1 cellular context compared by ENCODE assay signal in genomic region chr12:124904306-124905098, GRCh38.
TF ChIP-seq lines count a peak whose summit lies in the region.

No MANE protein-coding gene starts in this region.

TF ChIP-seq in HepG2, 621 proteins besides CTCF, POLR2A, EP300 and RAD21 (continued from another document and continues in another):
- no peak for TF ChIP-seq CENPBD1 (CRISPR knock-in tag; IDR thresholded peaks at IDR 0.05; ENCODE audit: borderline replicate concordance, low read depth)
- TF ChIP-seq ZNF513 (CRISPR knock-in tag; conservative IDR thresholded peaks at IDR 0.05): no peak
- TF ChIP-seq RARA (CRISPR knock-in tag; IDR thresholded peaks at IDR 0.05): peak; percentile 75
- TF ChIP-seq NFE2L2 (IDR thresholded peaks at IDR 0.05; ENCODE audit: low read length): peak; percentile 63
- no peak for TF ChIP-seq ZNF770 (CRISPR knock-in tag; IDR thresholded peaks at IDR 0.05)
- TF ChIP-seq MTF2 (CRISPR knock-in tag; IDR thresholded peaks at IDR 0.05; ENCODE audit: borderline replicate concordance): no peak
- TF ChIP-seq GMEB2 (CRISPR knock-in tag; IDR thresholded peaks at IDR 0.05; ENCODE audit: low read depth): no peak
- 0 out of 2 replicates have a peak, but pooled peaks have one; percentile 40 for TF ChIP-seq ZNF264 (CRISPR knock-in tag; IDR thresholded peaks at IDR 0.05)
- TF ChIP-seq ZNF567 (CRISPR knock-in tag; IDR thresholded peaks at IDR 0.05; ENCODE audit: borderline replicate concordance): no peak
- peak; percentile 38; the same call in 1 of the 2 replicates for TF ChIP-seq MYPOP (CRISPR knock-in tag; IDR thresholded peaks at IDR 0.05)
- peak; percentile 88 for TF ChIP-seq FOSL1 (CRISPR knock-in tag; IDR thresholded peaks at IDR 0.05; ENCODE audit: borderline replicate concordance)
- no peak for TF ChIP-seq NR2F2 (IDR thresholded peaks at IDR 0.05; ENCODE audit: borderline replicate concordance, low read depth)
- peak; percentile 52; the same call in 1 of the 2 replicates for TF ChIP-seq HMG20A (CRISPR knock-in tag; IDR thresholded peaks at IDR 0.05; ENCODE audit: borderline replicate concordance)
- TF ChIP-seq ZNF619 (CRISPR knock-in tag; IDR thresholded peaks at IDR 0.05): no peak
- TF ChIP-seq SRF (IDR thresholded peaks at IDR 0.05; ENCODE audit: low read depth, low read length): no peak
- TF ChIP-seq TGIF2 (CRISPR knock-in tag; IDR thresholded peaks at IDR 0.05): peak; percentile 86
- TF ChIP-seq NCOR1 (IDR thresholded peaks at IDR 0.05; ENCODE audit: borderline replicate concordance, low read length): no peak
- no peak for TF ChIP-seq ZNF556 (CRISPR knock-in tag; IDR thresholded peaks at IDR 0.05; ENCODE audit: borderline replicate concordance)
- peak; percentile 79 for TF ChIP-seq HDAC1 (CRISPR knock-in tag; IDR thresholded peaks at IDR 0.05)
- no peak for TF ChIP-seq ZNF350 (CRISPR knock-in tag; IDR thresholded peaks at IDR 0.05; ENCODE audit: borderline replicate concordance, low read depth)
- TF ChIP-seq GMEB1 (CRISPR knock-in tag; IDR thresholded peaks at IDR 0.05; ENCODE audit: borderline replicate concordance): peak; percentile 39; the same call in 1 of the 2 replicates
- TF ChIP-seq SMARCC2 (IDR thresholded peaks at IDR 0.05): no peak
- TF ChIP-seq ZBTB43 (CRISPR knock-in tag; conservative IDR thresholded peaks at IDR 0.05): peak; percentile 63; the same call in 1 of the 2 replicates
- TF ChIP-seq ZNF577 (CRISPR knock-in tag; IDR thresholded peaks at IDR 0.05; ENCODE audit: borderline replicate concordance, low read depth): no peak
- TF ChIP-seq ONECUT2 (CRISPR knock-in tag; IDR thresholded peaks at IDR 0.05): no peak
- TF ChIP-seq ZNF234 (CRISPR knock-in tag; conservative IDR thresholded peaks at IDR 0.05): no peak
- no peak for TF ChIP-seq PREB (CRISPR knock-in tag; IDR thresholded peaks at IDR 0.05)
- no peak for TF ChIP-seq RFX3 (CRISPR knock-in tag; IDR thresholded peaks at IDR 0.05)
- no peak for TF ChIP-seq GTF2F1 (IDR thresholded peaks at IDR 0.05; ENCODE audit: low read length)
- TF ChIP-seq NFRKB (IDR thresholded peaks at IDR 0.05): no peak
- peak; percentile 32; the same call in 1 of the 2 replicates for TF ChIP-seq ZNF670 (CRISPR knock-in tag; IDR thresholded peaks at IDR 0.05; ENCODE audit: borderline replicate concordance)
- no peak for TF ChIP-seq ZNF569 (CRISPR knock-in tag; IDR thresholded peaks at IDR 0.05; ENCODE audit: borderline replicate concordance)
- TF ChIP-seq HNF1A (IDR thresholded peaks at IDR 0.05; ENCODE audit: low read depth): no peak
- no peak for TF ChIP-seq HNF1A (CRISPR knock-in tag; IDR thresholded peaks at IDR 0.05; ENCODE audit: borderline replicate concordance)
- TF ChIP-seq ELF4 (CRISPR knock-in tag; IDR thresholded peaks at IDR 0.05; ENCODE audit: borderline replicate concordance): no peak
- no peak for TF ChIP-seq TERF1 (CRISPR knock-in tag; IDR thresholded peaks at IDR 0.05)
- TF ChIP-seq ZBTB8A (CRISPR knock-in tag; IDR thresholded peaks at IDR 0.05; ENCODE audit: borderline replicate concordance, low read depth): no peak
- TF ChIP-seq HNF4G (IDR thresholded peaks at IDR 0.05; ENCODE audit: borderline replicate concordance, low read depth, low read length): no peak
- TF ChIP-seq HNF4G (CRISPR knock-in tag; IDR thresholded peaks at IDR 0.05; ENCODE audit: borderline replicate concordance, low read depth): no peak
- no peak for TF ChIP-seq KLF9 (CRISPR knock-in tag; IDR thresholded peaks at IDR 0.05; ENCODE audit: low read depth)
- TF ChIP-seq IRF2 (CRISPR knock-in tag; IDR thresholded peaks at IDR 0.05): no peak
- TF ChIP-seq SIN3A (IDR thresholded peaks at IDR 0.05; ENCODE audit: borderline replicate concordance, low read depth, low read length): no peak; the same call in 1 of the 2 replicates
- no peak for TF ChIP-seq ZNF839 (CRISPR knock-in tag; IDR thresholded peaks at IDR 0.05; ENCODE audit: borderline replicate concordance)
- TF ChIP-seq IKZF1 (IDR thresholded peaks at IDR 0.05): no peak
- TF ChIP-seq ZNF746 (CRISPR knock-in tag; IDR thresholded peaks at IDR 0.05): no peak
- no peak for TF ChIP-seq HOXA9 (CRISPR knock-in tag; IDR thresholded peaks at IDR 0.05; ENCODE audit: borderline replicate concordance)
- TF ChIP-seq ATF7-NPFF (CRISPR knock-in tag; IDR thresholded peaks at IDR 0.05; ENCODE audit: low read depth): no peak
- TF ChIP-seq RAD51 (IDR thresholded peaks at IDR 0.05; ENCODE audit: borderline replicate concordance): no peak
- no peak for TF ChIP-seq ZNF33A (CRISPR knock-in tag; IDR thresholded peaks at IDR 0.05; ENCODE audit: borderline replicate concordance)
- TF ChIP-seq ZNF501 (CRISPR knock-in tag; IDR thresholded peaks at IDR 0.05): no peak
- TF ChIP-seq RFXAP (CRISPR knock-in tag; IDR thresholded peaks at IDR 0.05; ENCODE audit: borderline replicate concordance): 0 out of 2 replicates have a peak, but pooled peaks have one; percentile 15
- no peak for TF ChIP-seq ZNF703 (CRISPR knock-in tag; IDR thresholded peaks at IDR 0.05; ENCODE audit: borderline replicate concordance)
- TF ChIP-seq MAFG (CRISPR knock-in tag; IDR thresholded peaks at IDR 0.05): no peak
